28 cellular contexts compared by ENCODE assay signal in genomic region chr4:9942921-9943600, GRCh38.
"Had no signal": no experiment of that assay in that cellular context is flagged by ENCODE, and none has a peak within 500 bp of the region (broad histone marks: within the 10 kb centered on the region; RNA-seq: fewer than 3 reads in every experiment).

No MANE protein-coding gene starts in this region.

- H3K36me3 Mint-ChIP-seq: mesothelial cell of epicardium; naive B cell; natural killer cell; neural progenitor cell; stimulated activated effector memory CD8-positive, alpha-beta T cell treated with anti-CD3 and anti-CD28 coated beads, Interleukin-12 subunit alpha, Interleukin-12 subunit beta, amount 100 ng/mL, for 72 hours had no signal

- H3K4me3 Mint-ChIP-seq: mesothelial cell of epicardium; naive B cell; natural killer cell; nephron progenitor cell; neural progenitor cell; stimulated activated effector memory CD8-positive, alpha-beta T cell treated with anti-CD3 and anti-CD28 coated beads, Interleukin-12 subunit alpha, Interleukin-12 subunit beta, amount 100 ng/mL, for 72 hours; stimulated activated naive CD8-positive, alpha-beta T cell treated with anti-CD3 and anti-CD28 coated beads, Interleukin-15, Interleukin-2, amounts not matched to agents 100 ng/mL and 50 ng/mL, for 24 hours had no signal

- H3K4me3 ChIP-seq: left lung, lower lobe of right lung, neural progenitor cell, ovary, suprapubic skin, thoracic aorta, tibial artery had no signal

- H3K9me3 ChIP-seq: left lung, lower lobe of right lung, neutrophil, ovary, suprapubic skin, thoracic aorta, tibial artery had no signal

- DNase-seq: hippocampal formation; kidney; left colon; left lung; lower lobe of right lung; mammary epithelial cell; mesenchymal stem cell; naive B cell; natural killer cell; nephron progenitor cell; occipital lobe; ovary; right cardiac atrium; stimulated activated CD4-positive, alpha-beta T cell treated with anti-CD3 and anti-CD28 coated beads, Interleukin-12 subunit alpha, Interleukin-12 subunit beta, amount 100 ng/mL, for 4 hours; stimulated activated CD4-positive, alpha-beta T cell treated with anti-CD3 and anti-CD28 coated beads, Interleukin-15, amount 100 ng/mL, for 24 hours; stimulated activated CD4-positive, alpha-beta T cell treated with anti-CD3 and anti-CD28 coated beads, Interleukin-2, amount 100 ng/mL, for 24 hours; stimulated activated CD4-positive, alpha-beta T cell treated with anti-CD3 and anti-CD28 coated beads, Interleukin-4, amount 100 ng/mL, for 1 hour; stimulated activated naive CD4-positive, alpha-beta T cell; tibial artery; trophoblast cell had no signal

- H3K4me2 ChIP-seq: neural progenitor cell had no signal

- H3K27me3 ChIP-seq: left lung, neural progenitor cell, neutrophil, ovary, suprapubic skin, tibial artery had no signal

- H3K4me1 ChIP-seq: left lung, lower lobe of right lung, neural progenitor cell, suprapubic skin, tibial artery had no signal

- H3K27ac Mint-ChIP-seq: mesothelial cell of epicardium; naive B cell; natural killer cell; nephron progenitor cell; neural progenitor cell; progenitor cell of endocrine pancreas; stimulated activated effector memory CD8-positive, alpha-beta T cell treated with anti-CD3 and anti-CD28 coated beads, Interleukin-12 subunit alpha, Interleukin-12 subunit beta, amount 100 ng/mL, for 72 hours; stimulated activated naive CD8-positive, alpha-beta T cell treated with anti-CD3 and anti-CD28 coated beads, Interleukin-15, Interleukin-2, amounts not matched to agents 100 ng/mL and 50 ng/mL, for 24 hours had no signal

- H2AFZ ChIP-seq: neural progenitor cell had no signal

- H3K27me3 Mint-ChIP-seq: progenitor cell of endocrine pancreas; stimulated activated naive CD8-positive, alpha-beta T cell treated with anti-CD3 and anti-CD28 coated beads, Interleukin-15, Interleukin-2, amounts not matched to agents 100 ng/mL and 50 ng/mL, for 24 hours had no signal

- H3K27ac ChIP-seq: left lung, lower lobe of right lung, neural progenitor cell, neutrophil, ovary, suprapubic skin, thoracic aorta, tibial artery had no signal

- ATAC-seq: left colon; left lung; lower lobe of right lung; natural killer cell; right cardiac atrium; stimulated activated effector memory CD8-positive, alpha-beta T cell treated with anti-CD3 and anti-CD28 coated beads, Interleukin-12 subunit alpha, Interleukin-12 subunit beta, amount 100 ng/mL, for 72 hours had no signal

- H3K36me3 ChIP-seq: left lung, lower lobe of right lung, neural progenitor cell, neutrophil, ovary, suprapubic skin, thoracic aorta had no signal

- H3K4me1 Mint-ChIP-seq: mesothelial cell of epicardium; naive B cell; natural killer cell; nephron progenitor cell; stimulated activated effector memory CD8-positive, alpha-beta T cell treated with anti-CD3 and anti-CD28 coated beads, Interleukin-12 subunit alpha, Interleukin-12 subunit beta, amount 100 ng/mL, for 72 hours had no signal

- H3K9ac ChIP-seq: neural progenitor cell had no signal

- H3K9me3 Mint-ChIP-seq: mesothelial cell of epicardium; naive B cell; natural killer cell; nephron progenitor cell; neural progenitor cell; stimulated activated effector memory CD8-positive, alpha-beta T cell treated with anti-CD3 and anti-CD28 coated beads, Interleukin-12 subunit alpha, Interleukin-12 subunit beta, amount 100 ng/mL, for 72 hours; stimulated activated naive CD8-positive, alpha-beta T cell treated with anti-CD3 and anti-CD28 coated beads, Interleukin-15, Interleukin-2, amounts not matched to agents 100 ng/mL and 50 ng/mL, for 24 hours had no signal
